In the genomic region with DNA sequence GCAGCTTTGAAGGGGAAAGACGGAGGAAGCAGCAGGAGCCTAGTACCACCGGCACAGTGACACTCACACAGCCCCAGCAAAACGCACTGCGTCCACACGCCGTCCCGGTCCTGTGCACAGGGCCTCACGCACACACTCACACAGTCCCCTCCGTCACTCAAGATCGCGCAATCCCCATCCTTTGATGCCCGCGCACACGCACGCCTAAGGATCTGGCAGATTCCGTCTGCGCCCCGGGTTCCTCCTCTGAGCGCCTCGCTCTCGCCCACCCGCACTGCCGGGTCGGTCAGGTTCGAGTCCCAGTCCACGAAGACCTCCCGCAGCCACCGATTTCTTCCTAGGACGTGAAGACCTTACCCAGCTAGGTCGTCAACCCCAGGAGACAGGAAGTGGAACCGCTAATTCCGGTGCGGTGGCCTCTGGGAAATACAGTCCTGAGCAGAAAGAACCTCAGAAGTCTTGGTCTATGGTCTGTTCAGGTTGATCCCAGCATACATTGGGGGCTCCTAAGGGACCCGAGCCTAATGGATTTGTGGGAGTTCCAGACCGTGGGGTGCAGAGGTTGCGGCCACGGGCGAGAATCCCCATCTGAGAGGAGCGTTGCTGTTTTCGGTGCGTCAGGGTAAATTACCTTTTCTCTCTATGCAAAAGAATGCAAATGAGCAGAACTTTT, we compare ENCODE assay signal across 1 cellular context.
TF ChIP-seq lines count a peak whose summit lies in the region.

TSS of gene ZNF780B (minus strand) at position 400 of the 673 bp plus-strand sequence. CDS start 5,899 bp downstream, outside the sequence.

TF ChIP-seq in HepG2, 621 proteins besides CTCF, POLR2A, EP300 and RAD21 (continued from another document and continues in another):
- TF ChIP-seq, protein P1, sequence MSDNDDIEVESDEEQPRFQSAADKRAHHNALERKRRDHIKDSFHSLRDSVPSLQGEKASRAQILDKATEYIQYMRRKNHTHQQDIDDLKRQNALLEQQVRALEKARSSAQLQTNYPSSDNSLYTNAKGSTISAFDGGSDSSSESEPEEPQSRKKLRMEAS (IDR thresholded peaks at IDR 0.05), result peak; percentile 68
- TF ChIP-seq CCAR2 (optimal IDR thresholded peaks at IDR 0.05; ENCODE audit: low read depth, low read length), result no peak
- TF ChIP-seq ZHX2 (IDR thresholded peaks at IDR 0.05; ENCODE audit: low read depth), result no peak
- TF ChIP-seq ZHX2 (CRISPR knock-in tag; IDR thresholded peaks at IDR 0.05; ENCODE audit: borderline replicate concordance), result no peak
- TF ChIP-seq ZNF772 (CRISPR knock-in tag; IDR thresholded peaks at IDR 0.05), result peak; percentile 59; the same call in 1 of the 2 replicates
- TF ChIP-seq ZNF138 (CRISPR knock-in tag; IDR thresholded peaks at IDR 0.05; ENCODE audit: low read depth), result no peak
- no peak for TF ChIP-seq SIN3A (IDR thresholded peaks at IDR 0.05; ENCODE audit: borderline replicate concordance, low read depth, low read length)
- peak; percentile 84 for TF ChIP-seq SALL1 (CRISPR knock-in tag; IDR thresholded peaks at IDR 0.05)
- TF ChIP-seq ZNF230 (CRISPR knock-in tag; IDR thresholded peaks at IDR 0.05), result 0 out of 2 replicates have a peak, but pooled peaks have one; percentile 45
- TF ChIP-seq, protein P2, sequence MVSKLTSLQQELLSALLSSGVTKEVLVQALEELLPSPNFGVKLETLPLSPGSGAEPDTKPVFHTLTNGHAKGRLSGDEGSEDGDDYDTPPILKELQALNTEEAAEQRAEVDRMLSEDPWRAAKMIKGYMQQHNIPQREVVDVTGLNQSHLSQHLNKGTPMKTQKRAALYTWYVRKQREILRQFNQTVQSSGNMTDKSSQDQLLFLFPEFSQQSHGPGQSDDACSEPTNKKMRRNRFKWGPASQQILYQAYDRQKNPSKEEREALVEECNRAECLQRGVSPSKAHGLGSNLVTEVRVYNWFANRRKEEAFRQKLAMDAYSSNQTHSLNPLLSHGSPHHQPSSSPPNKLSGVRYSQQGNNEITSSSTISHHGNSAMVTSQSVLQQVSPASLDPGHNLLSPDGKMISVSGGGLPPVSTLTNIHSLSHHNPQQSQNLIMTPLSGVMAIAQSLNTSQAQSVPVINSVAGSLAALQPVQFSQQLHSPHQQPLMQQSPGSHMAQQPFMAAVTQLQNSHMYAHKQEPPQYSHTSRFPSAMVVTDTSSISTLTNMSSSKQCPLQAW (CRISPR knock-in tag; IDR thresholded peaks at IDR 0.05), result no peak
- no peak for TF ChIP-seq MAFF (IDR thresholded peaks at IDR 0.05; ENCODE audit: low read depth, low read length)
- peak; percentile 77; the same call in 1 of the 2 replicates for TF ChIP-seq ZNF607 (CRISPR knock-in tag; IDR thresholded peaks at IDR 0.05; ENCODE audit: borderline replicate concordance)
- TF ChIP-seq, protein P3, sequence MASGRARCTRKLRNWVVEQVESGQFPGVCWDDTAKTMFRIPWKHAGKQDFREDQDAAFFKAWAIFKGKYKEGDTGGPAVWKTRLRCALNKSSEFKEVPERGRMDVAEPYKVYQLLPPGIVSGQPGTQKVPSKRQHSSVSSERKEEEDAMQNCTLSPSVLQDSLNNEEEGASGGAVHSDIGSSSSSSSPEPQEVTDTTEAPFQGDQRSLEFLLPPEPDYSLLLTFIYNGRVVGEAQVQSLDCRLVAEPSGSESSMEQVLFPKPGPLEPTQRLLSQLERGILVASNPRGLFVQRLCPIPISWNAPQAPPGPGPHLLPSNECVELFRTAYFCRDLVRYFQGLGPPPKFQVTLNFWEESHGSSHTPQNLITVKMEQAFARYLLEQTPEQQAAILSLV (CRISPR knock-in tag; IDR thresholded peaks at IDR 0.05; ENCODE audit: borderline replicate concordance), result peak; percentile 92; the same call in 1 of the 2 replicates
- TF ChIP-seq ZNF484 (CRISPR knock-in tag; IDR thresholded peaks at IDR 0.05; ENCODE audit: borderline replicate concordance, low read depth), result no peak; the same call in 1 of the 2 replicates
- TF ChIP-seq SRF (IDR thresholded peaks at IDR 0.05; ENCODE audit: low read depth, low read length), result no peak
- no peak for TF ChIP-seq JARID2 (CRISPR knock-in tag; IDR thresholded peaks at IDR 0.05; ENCODE audit: insufficient replicate concordance)
- TF ChIP-seq MBNL3 (CRISPR knock-in tag; conservative IDR thresholded peaks at IDR 0.05), result no peak
- TF ChIP-seq, protein P4, sequence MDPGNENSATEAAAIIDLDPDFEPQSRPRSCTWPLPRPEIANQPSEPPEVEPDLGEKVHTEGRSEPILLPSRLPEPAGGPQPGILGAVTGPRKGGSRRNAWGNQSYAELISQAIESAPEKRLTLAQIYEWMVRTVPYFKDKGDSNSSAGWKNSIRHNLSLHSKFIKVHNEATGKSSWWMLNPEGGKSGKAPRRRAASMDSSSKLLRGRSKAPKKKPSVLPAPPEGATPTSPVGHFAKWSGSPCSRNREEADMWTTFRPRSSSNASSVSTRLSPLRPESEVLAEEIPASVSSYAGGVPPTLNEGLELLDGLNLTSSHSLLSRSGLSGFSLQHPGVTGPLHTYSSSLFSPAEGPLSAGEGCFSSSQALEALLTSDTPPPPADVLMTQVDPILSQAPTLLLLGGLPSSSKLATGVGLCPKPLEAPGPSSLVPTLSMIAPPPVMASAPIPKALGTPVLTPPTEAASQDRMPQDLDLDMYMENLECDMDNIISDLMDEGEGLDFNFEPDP (CRISPR knock-in tag; conservative IDR thresholded peaks at IDR 0.05), result no peak
- TF ChIP-seq ZKSCAN8 (CRISPR knock-in tag; IDR thresholded peaks at IDR 0.05; ENCODE audit: borderline replicate concordance), result no peak
- no peak for TF ChIP-seq RNF219 (CRISPR knock-in tag; IDR thresholded peaks at IDR 0.05)
- TF ChIP-seq ZNF468 (CRISPR knock-in tag; IDR thresholded peaks at IDR 0.05), result no peak
- peak; percentile 25; the same call in 1 of the 2 replicates for TF ChIP-seq GATAD2A (CRISPR knock-in tag; IDR thresholded peaks at IDR 0.05)
- TF ChIP-seq, protein P5, sequence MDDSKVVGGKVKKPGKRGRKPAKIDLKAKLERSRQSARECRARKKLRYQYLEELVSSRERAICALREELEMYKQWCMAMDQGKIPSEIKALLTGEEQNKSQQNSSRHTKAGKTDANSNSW (CRISPR knock-in tag; IDR thresholded peaks at IDR 0.05; ENCODE audit: borderline replicate concordance), result peak; percentile 78; the same call in 1 of the 2 replicates
- TF ChIP-seq ZNF282 (IDR thresholded peaks at IDR 0.05; ENCODE audit: partially characterized antibody), result no peak
- 0 out of 2 replicates have a peak, but pooled peaks have one; percentile 45 for TF ChIP-seq DNMT1 (CRISPR knock-in tag; IDR thresholded peaks at IDR 0.05)
- TF ChIP-seq ZNF841 (CRISPR knock-in tag; IDR thresholded peaks at IDR 0.05; ENCODE audit: borderline replicate concordance), result no peak
- peak; percentile 43 for TF ChIP-seq RBM39 (IDR thresholded peaks at IDR 0.05; ENCODE audit: low read depth, low read length, poor library complexity, severe bottlenecking)
- 0 out of 2 replicates have a peak, but pooled peaks have one; percentile 42 for TF ChIP-seq CSRNP2 (CRISPR knock-in tag; conservative IDR thresholded peaks at IDR 0.05; ENCODE audit: low read depth)
- TF ChIP-seq, protein P6, sequence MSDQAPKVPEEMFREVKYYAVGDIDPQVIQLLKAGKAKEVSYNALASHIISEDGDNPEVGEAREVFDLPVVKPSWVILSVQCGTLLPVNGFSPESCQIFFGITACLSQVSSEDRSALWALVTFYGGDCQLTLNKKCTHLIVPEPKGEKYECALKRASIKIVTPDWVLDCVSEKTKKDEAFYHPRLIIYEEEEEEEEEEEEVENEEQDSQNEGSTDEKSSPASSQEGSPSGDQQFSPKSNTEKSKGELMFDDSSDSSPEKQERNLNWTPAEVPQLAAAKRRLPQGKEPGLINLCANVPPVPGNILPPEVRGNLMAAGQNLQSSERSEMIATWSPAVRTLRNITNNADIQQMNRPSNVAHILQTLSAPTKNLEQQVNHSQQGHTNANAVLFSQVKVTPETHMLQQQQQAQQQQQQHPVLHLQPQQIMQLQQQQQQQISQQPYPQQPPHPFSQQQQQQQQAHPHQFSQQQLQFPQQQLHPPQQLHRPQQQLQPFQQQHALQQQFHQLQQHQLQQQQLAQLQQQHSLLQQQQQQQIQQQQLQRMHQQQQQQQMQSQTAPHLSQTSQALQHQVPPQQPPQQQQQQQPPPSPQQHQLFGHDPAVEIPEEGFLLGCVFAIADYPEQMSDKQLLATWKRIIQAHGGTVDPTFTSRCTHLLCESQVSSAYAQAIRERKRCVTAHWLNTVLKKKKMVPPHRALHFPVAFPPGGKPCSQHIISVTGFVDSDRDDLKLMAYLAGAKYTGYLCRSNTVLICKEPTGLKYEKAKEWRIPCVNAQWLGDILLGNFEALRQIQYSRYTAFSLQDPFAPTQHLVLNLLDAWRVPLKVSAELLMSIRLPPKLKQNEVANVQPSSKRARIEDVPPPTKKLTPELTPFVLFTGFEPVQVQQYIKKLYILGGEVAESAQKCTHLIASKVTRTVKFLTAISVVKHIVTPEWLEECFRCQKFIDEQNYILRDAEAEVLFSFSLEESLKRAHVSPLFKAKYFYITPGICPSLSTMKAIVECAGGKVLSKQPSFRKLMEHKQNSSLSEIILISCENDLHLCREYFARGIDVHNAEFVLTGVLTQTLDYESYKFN (CRISPR knock-in tag; conservative IDR thresholded peaks at IDR 0.05), result 0 out of 2 replicates have a peak, but pooled peaks have one; percentile 31
- no peak; the same call in 1 of the 2 replicates for TF ChIP-seq ZNF281 (CRISPR knock-in tag; IDR thresholded peaks at IDR 0.05; ENCODE audit: borderline replicate concordance)
